19 cellular contexts compared by ENCODE assay signal in genomic region chr17:15087946-15088345, GRCh38.
"Had no signal": no experiment of that assay in that cellular context is flagged by ENCODE, and none has a peak within 500 bp of the region (broad histone marks: within the 10 kb centered on the region; RNA-seq: fewer than 3 reads in every experiment).

No MANE protein-coding gene starts in this region.

- DNase-seq: dermis blood vessel endothelial cell; effector memory CD8-positive, alpha-beta T cell; left colon; mucosa of descending colon; naive B cell; pancreas; sigmoid colon; stimulated activated CD4-positive, alpha-beta T cell treated with anti-CD3 and anti-CD28 coated beads, Interleukin-2, amount 100 ng/mL, for 24 hours; stimulated activated CD4-positive, alpha-beta T cell treated with anti-CD3 and anti-CD28 coated beads, Interleukin-4, amount 100 ng/mL, for 24 hours; stimulated activated naive CD4-positive, alpha-beta T cell treated with Interleukin-2 at 50 U/mL for 16 hours; stomach; thyroid gland; trophoblast cell had no signal

- FAIRE-seq: frontal cortex, pancreas had no signal

- H3K4me1 ChIP-seq: pancreas, sigmoid colon, stomach, thyroid gland, vagina had no signal

- H2AFZ ChIP-seq: hepatocyte had no signal

- H3K4me2 ChIP-seq: hepatocyte had no signal

- H3K9me3 ChIP-seq: mucosa of descending colon, neutrophil, pancreas, sigmoid colon, stomach, thyroid gland, vagina had no signal

- H3K27me3 ChIP-seq: pancreas, thyroid gland, vagina had no signal

- H3K79me2 ChIP-seq: hepatocyte had no signal

- H3K27ac ChIP-seq: coronary artery, hepatocyte, neutrophil, pancreas, sigmoid colon, stomach, thyroid gland, vagina had no signal

- H3K36me3 ChIP-seq: neutrophil, pancreas, sigmoid colon, stomach, thyroid gland, vagina had no signal

- H3K4me3 ChIP-seq: coronary artery, hepatocyte, lung, mucosa of descending colon, pancreas, sigmoid colon, stomach, thyroid gland, vagina had no signal
